Comparison of ENCODE assay signal across 17 cellular contexts in genomic region chr17:50278526-50279180, GRCh38. TPM values are rescaled to one million over a fixed set of nuclear protein-coding genes. Genes with fewer than 3 reads are reported as not detected.
"Had no signal": no experiment of that assay in that cellular context is flagged by ENCODE, and none has a peak within 500 bp of the region (broad histone marks: within the 10 kb centered on the region; RNA-seq: fewer than 3 reads in every experiment).

No MANE protein-coding gene starts in this region.

- H3K4me1 ChIP-seq: right atrium auricular region had no signal

- H3K27ac Mint-ChIP-seq: activated T-helper 17 cell treated with anti-CD3 and anti-CD28 coated beads, Interleukin-2, amount 50 U/mL, for 72 hours; memory B cell; natural killer cell; progenitor cell of endocrine pancreas had no signal

- H3K4me3 Mint-ChIP-seq: activated T-helper 17 cell treated with anti-CD3 and anti-CD28 coated beads, Interleukin-2, amount 50 U/mL, for 72 hours; endodermal cell; memory B cell; natural killer cell had no signal

- DNase-seq: activated naive CD4-positive, alpha-beta T cell treated with Interleukin-2 at 50 U/mL for 16 hours; anterior cingulate cortex; dorsolateral prefrontal cortex; heart right ventricle; natural killer cell; nucleus accumbens; stomach had no signal

- H3K4me3 ChIP-seq: dorsolateral prefrontal cortex, gastroesophageal sphincter, heart right ventricle, right atrium auricular region, skin epidermis, stomach, thoracic aorta had no signal

- H3K27ac ChIP-seq: dorsolateral prefrontal cortex, gastroesophageal sphincter, heart right ventricle, right atrium auricular region, stomach, thoracic aorta had no signal

- H3K9me3 Mint-ChIP-seq: activated T-helper 17 cell treated with anti-CD3 and anti-CD28 coated beads, Interleukin-2, amount 50 U/mL, for 72 hours; memory B cell; natural killer cell had no signal

- H3K9me3 ChIP-seq: gastroesophageal sphincter, heart right ventricle, right atrium auricular region, stomach, thoracic aorta had no signal

- H3K36me3 ChIP-seq: gastroesophageal sphincter, heart right ventricle, right atrium auricular region had no signal

- H3K36me3 Mint-ChIP-seq: memory B cell, natural killer cell had no signal

- H3K27me3 ChIP-seq: right atrium auricular region had no signal

- H3K4me1 Mint-ChIP-seq: natural killer cell had no signal

RNA-seq across cellular contexts. Expression of gene TMEM92, which starts 4.4 kb away (rescaled TPM):
- total RNA-seq: activated CD8-positive, alpha-beta memory T cell treated with anti-CD3 and anti-CD28 coated beads for 36 hours; cerebellum; heart right ventricle; natural killer cell; right atrium auricular region had no signal
